12 cellular contexts compared by ENCODE assay signal in genomic region chr2:63855418-63856301, GRCh38. TPM values are rescaled to one million over a fixed set of nuclear protein-coding genes. Genes with fewer than 3 reads are reported as not detected.
DNase-seq lines count a peak whose midpoint lies in the region; ATAC-seq, FAIRE-seq and TF ChIP-seq lines count a peak whose summit lies in the region.
"Had no signal": no experiment of that assay in that cellular context is flagged by ENCODE, and none has a peak within 500 bp of the region (broad histone marks: within the 10 kb centered on the region; RNA-seq: fewer than 3 reads in every experiment).

No MANE protein-coding gene starts in this region.

- POLR2A ChIA-PET in activated CD8-positive, alpha-beta T cell treated with anti-CD3 and anti-CD28 coated beads, Interleukin-2, amount 10 ng/mL, durations not matched to agents 7 days and 5 days (lab: Charles Lee) = interaction anchor here (1.0 to 13.2 kb wide), 4 partner anchors 10 to 267 kb away, joined by 3 to 315 read pairs (median 13); partner anchors contain the start of genes MDH1, UGP2 and WDPCP

- TF ChIP-seq RAD21 in liver (IDR thresholded peaks at IDR 0.05) = no peak

- no peaks in the 10 kb centered on the region for H3K9me3 Mint-ChIP-seq in activated CD8-positive, alpha-beta T cell treated with anti-CD3 and anti-CD28 coated beads, Interleukin-2, amount 10 ng/mL, durations not matched to agents 7 days and 5 days (ENCODE audit: insufficient read depth)

- 83% methylated on average over 14 of the region's 14 CpGs for WGBS in liver
- 66% methylated on average over 13 of the region's 14 CpGs for WGBS in right lobe of liver (ENCODE audit: insufficient coverage, low coverage, low lambda C conversion rate, missing lambda C conversion rate)
- WGBS in upper lobe of left lung, 2 donors = 79 to 87% methylated on average over 14 of the region's 14 CpGs
- 90 to 94% (median 93%) methylated on average over 14 of the region's 14 CpGs for WGBS in small intestine, 3 donors

- DNase-seq in right lobe of liver = no peak
- no peak for DNase-seq in activated CD8-positive, alpha-beta T cell treated with anti-CD3 and anti-CD28 coated beads, Interleukin-2, amount 10 ng/mL, durations not matched to agents 7 days and 5 days
- DNase-seq in left lung = no peak
- DNase-seq in upper lobe of left lung = peak in 1 of 2 donors; percentile 54
- no peak for DNase-seq in small intestine
- DNase-seq: dermis blood vessel endothelial cell, NCI-H1105 treated with DMSO at 0.1 percent for 48 hours, NCI-H526, SJCRH30 had no signal

- intact Hi-C loops in right lobe of liver (cut with DNase I) = no loop called here
- intact Hi-C loops in left lung (cut with DNase I) = no loop called here

- no peaks in the 10 kb centered on the region for H3K27me3 ChIP-seq in liver (ENCODE audit: control insufficient read depth in 4 of 4, insufficient read depth in 4 of 4, low read length in 3 of 4)
- no peaks in the 10 kb centered on the region for H3K27me3 ChIP-seq in right lobe of liver
- no peaks in the 10 kb centered on the region for H3K27me3 ChIP-seq in left lung
- no peaks in the 10 kb centered on the region for H3K27me3 ChIP-seq in upper lobe of left lung
- no peaks in the 10 kb centered on the region for H3K27me3 ChIP-seq in small intestine (ENCODE audit: control insufficient read depth in 2 of 2, insufficient read depth in 2 of 2, low read length in 2 of 2)
- H3K27me3 ChIP-seq: SJCRH30 had no signal

- no peak overlapping the region for H3K4me3 ChIP-seq in liver (ENCODE audit: low read depth in 1 of 3, low read length in 3 of 3)
- no peak overlapping the region for H3K4me3 ChIP-seq in right lobe of liver
- H3K4me3 ChIP-seq in left lung = no peak overlapping the region
- no peak overlapping the region for H3K4me3 ChIP-seq in upper lobe of left lung
- H3K4me3 ChIP-seq in small intestine (ENCODE audit: low read depth in 1 of 2, low read length in 2 of 2) = no peak overlapping the region
- H3K4me3 ChIP-seq: SJCRH30 had no signal

- CTCF ChIA-PET in activated CD8-positive, alpha-beta T cell treated with anti-CD3 and anti-CD28 coated beads, Interleukin-2, amount 10 ng/mL, durations not matched to agents 7 days and 5 days (lab: Charles Lee) = interaction anchor here (0.9 to 8.5 kb wide), 6 partner anchors 9 to 475 kb away, joined by 4 to 95 read pairs (median 4); partner anchors contain the start of gene UGP2

- H3K36me3 Mint-ChIP-seq in activated CD8-positive, alpha-beta T cell treated with anti-CD3 and anti-CD28 coated beads, Interleukin-2, amount 10 ng/mL, durations not matched to agents 7 days and 5 days (ENCODE audit: low read depth) = peaks cover 76% of the 10 kb centered on the region

- H3K27me3 Mint-ChIP-seq in activated CD8-positive, alpha-beta T cell treated with anti-CD3 and anti-CD28 coated beads, Interleukin-2, amount 10 ng/mL, durations not matched to agents 7 days and 5 days (ENCODE audit: low read depth) = no peaks in the 10 kb centered on the region

- peak overlapping the region in 1 of 2 donors; percentile 14 for H3K9ac ChIP-seq in liver (ENCODE audit: low read depth in 1 of 2, low read length in 2 of 2)

- ATAC-seq in right lobe of liver (no peak), left lung (no peak), upper lobe of left lung (ENCODE audit: low FRiP score in 2 of 2) (no peak), HG03135 (IDR thresholded peaks at IDR 0.05; ENCODE audit: unreplicated experiment) (no peak), HG03342 (IDR thresholded peaks at IDR 0.05; ENCODE audit: unreplicated experiment) (no peak)
- no peak for ATAC-seq in activated CD8-positive, alpha-beta T cell treated with anti-CD3 and anti-CD28 coated beads, Interleukin-2, amount 10 ng/mL, durations not matched to agents 7 days and 5 days

- H3K27ac ChIP-seq in liver (ENCODE audit: low read depth in 1 of 2, low read length in 2 of 2) (peak overlapping the region; percentile 28 to 36), right lobe of liver (no peak overlapping the region), left lung (peak overlapping the region; percentile 51 to 76), upper lobe of left lung (peak overlapping the region; percentile 40 to 66 (median 60)), small intestine (ENCODE audit: low read depth in 1 of 2, low read length in 1 of 2) (peak overlapping the region in 1 of 2 donors; percentile 73)
- H3K27ac ChIP-seq: SJCRH30 had no signal

- peak overlapping the region; percentile 72 for H3K4me3 Mint-ChIP-seq in activated CD8-positive, alpha-beta T cell treated with anti-CD3 and anti-CD28 coated beads, Interleukin-2, amount 10 ng/mL, durations not matched to agents 7 days and 5 days

- no peak for FAIRE-seq in small intestine (lab: Jason Lieb, UNC)

- H3K4me1 ChIP-seq in liver (ENCODE audit: control insufficient read depth in 4 of 4, insufficient read depth in 4 of 4, low read length in 3 of 4) (peaks cover 8 to 57% (median 39%) of the 10 kb centered on the region in 4 donors), right lobe of liver (peaks cover 0 to 59% (median 12%) of the 10 kb centered on the region in 4 donors), left lung (peaks cover 0 to 63% of the 10 kb centered on the region in 2 donors), upper lobe of left lung (peaks cover 15 to 42% (median 36%) of the 10 kb centered on the region in 4 donors), small intestine (ENCODE audit: control insufficient read depth in 2 of 2, insufficient read depth in 1 of 2, low read depth in 1 of 2, low read length in 1 of 2) (peaks cover 0 to 2% of the 10 kb centered on the region in 2 donors)
- H3K4me1 ChIP-seq: SJCRH30 had no signal

- H3K36me3 ChIP-seq in liver (ENCODE audit: control insufficient read depth in 4 of 4, insufficient read depth in 3 of 4, low read depth in 1 of 4, low read length in 3 of 4) (peaks cover 0 to 47% (median 27%) of the 10 kb centered on the region in 4 donors), right lobe of liver (peaks cover 0 to 50% (median 14%) of the 10 kb centered on the region in 4 donors), left lung (peaks cover 0 to 42% of the 10 kb centered on the region in 2 donors), upper lobe of left lung (peaks cover 0 to 46% (median 12%) of the 10 kb centered on the region in 4 donors), small intestine (ENCODE audit: control insufficient read depth in 2 of 2, insufficient read depth in 2 of 2, low read length in 2 of 2) (peaks cover 5 to 8% of the 10 kb centered on the region in 2 donors)

- TF ChIP-seq CTCF in liver (IDR thresholded peaks at IDR 0.05; ENCODE audit: low read depth, low read length, missing input control) (no peak), right lobe of liver (IDR thresholded peaks at IDR 0.05) (no peak), left lung (IDR thresholded peaks at IDR 0.05) (no peak), upper lobe of left lung (IDR thresholded peaks at IDR 0.05) (no peak)

- peak overlapping the region; percentile 96 for H3K27ac Mint-ChIP-seq in activated CD8-positive, alpha-beta T cell treated with anti-CD3 and anti-CD28 coated beads, Interleukin-2, amount 10 ng/mL, durations not matched to agents 7 days and 5 days

- TF ChIP-seq POLR2A in right lobe of liver (IDR thresholded peaks at IDR 0.05) (no peak), upper lobe of left lung (IDR thresholded peaks at IDR 0.05) (no peak)

- peaks cover 74% of the 10 kb centered on the region for H3K4me1 Mint-ChIP-seq in activated CD8-positive, alpha-beta T cell treated with anti-CD3 and anti-CD28 coated beads, Interleukin-2, amount 10 ng/mL, durations not matched to agents 7 days and 5 days (ENCODE audit: low read depth)

- H3K9me3 ChIP-seq in liver (ENCODE audit: control insufficient read depth in 4 of 4, low read length in 3 of 4) (no peaks in the 10 kb centered on the region), right lobe of liver (no peaks in the 10 kb centered on the region), left lung (no peaks in the 10 kb centered on the region), upper lobe of left lung (no peaks in the 10 kb centered on the region), small intestine (ENCODE audit: control insufficient read depth, low read depth) (no peaks in the 10 kb centered on the region)
- H3K9me3 ChIP-seq: SJCRH30 had no signal

- no peak for TF ChIP-seq EP300 in upper lobe of left lung (IDR thresholded peaks at IDR 0.05)

TF ChIP-seq in liver, 16 proteins besides CTCF, POLR2A, EP300 and RAD21 (continues in another document):
- TF ChIP-seq REST (IDR thresholded peaks at IDR 0.05) (no peak), ATF3 (IDR thresholded peaks at IDR 0.05) (no peak)

RNA-seq across cellular contexts. Expression of gene UGP2, which starts 14.0 kb away (rescaled TPM):
- total RNA-seq in liver (100 to 1,000 TPM in 1 of 2 donors, 10 to 100 TPM in 1; 76.2 to 341 TPM), right lobe of liver (100 to 1,000 TPM; 276 to 691 (median 425) TPM), left lung (100 to 1,000 TPM; 150 to 165 TPM), upper lobe of left lung (100 to 1,000 TPM in 5 of 6 donors, 10 to 100 TPM in 1; 99.3 to 162 (median 115) TPM)
- polyA plus RNA-seq in liver (100 to 1,000 TPM; 182 to 723 TPM), small intestine (100 to 1,000 TPM in 2 of 3 donors, 10 to 100 TPM in 1; 73.8 to 156 (median 120) TPM)
- 100 to 1,000 TPM; 161 to 164 TPM for total RNA-seq in activated CD8-positive, alpha-beta T cell treated with anti-CD3 and anti-CD28 coated beads, Interleukin-2, amount 10 ng/mL, durations not matched to agents 7 days and 5 days

Comparison
In these comparisons a context has a peak if more than half of its experiments do, and no peak if none do; other contexts are left out.
1. H3K27ac ChIP-seq: peak in liver (2 of 2), left lung (2 of 2) and upper lobe of left lung (4 of 4); none in right lobe of liver (0 of 3).